27 cellular contexts compared by ENCODE assay signal in genomic region chrX:70907900-70908299, GRCh38. TPM values are rescaled to one million over a fixed set of nuclear protein-coding genes. Genes with fewer than 3 reads are reported as not detected.
"Had no signal": no experiment of that assay in that cellular context is flagged by ENCODE, and none has a peak within 500 bp of the region (broad histone marks: within the 10 kb centered on the region; RNA-seq: fewer than 3 reads in every experiment).

No MANE protein-coding gene starts in this region.

- H3K36me3 ChIP-seq: adrenal gland, ascending aorta, pancreas, tibial artery had no signal

- H3K27me3 ChIP-seq: adrenal gland, ascending aorta, pancreas, tibial artery had no signal

- H3K4me1 ChIP-seq: adrenal gland, ascending aorta, pancreas, tibial artery had no signal

- H3K4me3 ChIP-seq: adrenal gland, ascending aorta, pancreas, tibial artery had no signal

- DNase-seq: activated CD4-positive, alpha-beta T cell treated with anti-CD3 and anti-CD28 coated beads, Interleukin-2, amount 50 U/mL, for 48 hours; activated CD8-positive, alpha-beta memory T cell treated with anti-CD3 and anti-CD28 coated beads, Interleukin-2, amount 50 U/mL, for 48 hours; activated naive CD4-positive, alpha-beta T cell; activated T-cell treated with anti-CD3 and anti-CD28 coated beads, Interleukin-2, amount 50 U/mL, for 4 hours; adrenal gland; central memory CD4-positive, alpha-beta T cell; effector memory CD4-positive, alpha-beta T cell; foreskin melanocyte; hippocampal formation; left ventricle myocardium superior; mammary epithelial cell; pancreas; right cardiac atrium; stimulated activated CD4-positive, alpha-beta T cell treated with anti-CD3 and anti-CD28 coated beads, Interleukin-12 subunit alpha, Interleukin-12 subunit beta, amount 100 ng/mL, for 4 hours; stimulated activated CD4-positive, alpha-beta T cell treated with anti-CD3 and anti-CD28 coated beads, Interleukin-4, amount 100 ng/mL, for 4 hours; tibial artery had no signal

- H3K27ac ChIP-seq: adrenal gland, ascending aorta, pancreas, tibial artery had no signal

- H3K9me3 ChIP-seq: adrenal gland, ascending aorta, pancreas, tibial artery had no signal

- ATAC-seq: activated T-cell treated with anti-CD3 and anti-CD28 coated beads, Interleukin-2, amount 50 U/mL, for 4 hours; esophagus mucosa; left ventricle myocardium superior; pancreas; right cardiac atrium had no signal

RNA-seq across cellular contexts. Expression of gene TEX11, which starts 0.6 kb away (rescaled TPM):
- total RNA-seq: activated CD8-positive, alpha-beta memory T cell treated with anti-CD3 and anti-CD28 coated beads for 36 hours; activated T-helper 2 cell treated with anti-CD3 and anti-CD28 coated beads, Interferon-gamma antibody, Interleukin-2, Interleukin-4, amounts not matched to agents 10 μg/mL and 5 μg/mL and 100 μg/mL, durations not matched to agents 14 hours and 24 hours and 36 hours; adrenal gland; ascending aorta; dermis microvascular lymphatic vessel endothelial cell; endothelial cell of umbilical vein; esophagus mucosa; left ventricle myocardium superior; mammary epithelial cell; mononuclear cell; myocyte; pulmonary artery endothelial cell; skeletal muscle tissue; ureter had no signal
- polyA plus RNA-seq: endothelial cell of umbilical vein, mammary epithelial cell, right cardiac atrium had no signal

RNA-seq across cellular contexts. Expression of gene SLC7A3, which starts 23.0 kb away (rescaled TPM):
- total RNA-seq: activated T-helper 2 cell treated with anti-CD3 and anti-CD28 coated beads, Interferon-gamma antibody, Interleukin-2, Interleukin-4, amounts not matched to agents 10 μg/mL and 5 μg/mL and 100 μg/mL, durations not matched to agents 14 hours and 24 hours and 36 hours; ascending aorta; dermis microvascular lymphatic vessel endothelial cell; endothelial cell of umbilical vein; esophagus mucosa; left ventricle myocardium superior; mammary epithelial cell; mononuclear cell; myocyte; pulmonary artery endothelial cell; right cardiac atrium had no signal
- polyA plus RNA-seq: adrenal gland, endothelial cell of umbilical vein, mammary epithelial cell, pancreas, right cardiac atrium had no signal
